ENCODE assay signal across 7 cellular contexts in the genomic region with DNA sequence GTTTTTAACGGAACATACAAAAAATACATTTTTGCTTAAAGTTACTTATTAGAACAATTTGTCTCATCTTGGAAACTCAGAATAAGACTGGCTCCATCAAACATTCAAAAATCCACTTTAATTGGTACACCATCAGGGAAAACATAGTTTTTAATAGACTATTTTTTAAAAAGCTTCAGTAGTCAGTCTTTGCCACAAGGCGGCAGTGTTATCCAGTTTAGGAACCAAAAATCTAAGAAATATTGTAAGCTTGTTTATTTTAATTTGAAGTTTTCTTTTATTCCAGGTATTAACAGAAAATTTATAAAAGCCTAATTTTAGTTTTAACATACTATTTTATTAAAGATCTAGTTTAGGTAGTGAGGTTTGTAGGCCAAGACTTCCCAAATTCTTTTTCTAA.
DNase-seq lines count a peak whose midpoint lies in the region; TF ChIP-seq lines count a peak whose summit lies in the region.

No MANE protein-coding gene starts in this region.

- H2AFZ ChIP-seq in neuronal stem cell (ENCODE audit: low read length): no peak overlapping the region

- H3K4me2 ChIP-seq in neuronal stem cell (ENCODE audit: insufficient read depth, low read length, poor library complexity, severe bottlenecking): no peak overlapping the region

- no peak overlapping the region for H3K4ac ChIP-seq in neuronal stem cell (ENCODE audit: low read length)

- H3K23ac ChIP-seq in neuronal stem cell (ENCODE audit: low read depth, low read length, poor library complexity): no peak overlapping the region

- no peak overlapping the region for H2BK5ac ChIP-seq in neuronal stem cell (ENCODE audit: low read length)

- H2BK120ac ChIP-seq in neuronal stem cell (ENCODE audit: low read depth, low read length): no peak overlapping the region

- H3K79me1 ChIP-seq in neuronal stem cell (ENCODE audit: low read depth, low read length): no peaks in the 10 kb centered on the region

- no CpG with 5 or more reads among the region's 2 CpGs for WGBS in neuronal stem cell (ENCODE audit: extremely low coverage in 2 of 2, insufficient read length in 2 of 2, insufficient replicate concordance in 1 of 2), 2 donors

- no peaks in the 10 kb centered on the region for H3K27me3 ChIP-seq in neuronal stem cell (ENCODE audit: control insufficient read depth in 3 of 3, insufficient read depth in 3 of 3, low read depth in 1 of 3, low read length in 3 of 3)

- no peaks in the 10 kb centered on the region for H3K4me1 ChIP-seq in neuronal stem cell (ENCODE audit: control insufficient read depth in 2 of 2, insufficient read depth in 1 of 2, low read depth in 1 of 2, low read length in 2 of 2)

- DNase-seq in GM03348 (ENCODE audit: low spot score) (peak; percentile 7), LNCaP clone FGC (ENCODE audit: low read depth) (no peak), cardiac fibroblast (ENCODE audit: low read depth in 2 of 2) (peak; percentile 19 to 25), neuronal stem cell (ENCODE audit: low spot score) (peak; percentile 0)
- DNase-seq in stimulated activated naive CD4-positive, alpha-beta T cell treated with Interleukin-2 at 50 U/mL for 16 hours (lab: John Stamatoyannopoulos, UW): no peak
- DNase-seq in stimulated activated CD4-positive, alpha-beta T cell treated with anti-CD3 and anti-CD28 coated beads, Interleukin-12 subunit alpha, Interleukin-12 subunit beta, amount 100 ng/mL, for 4 hours: no peak
- DNase-seq in activated CD4-positive, alpha-beta T cell treated with anti-CD3 and anti-CD28 coated beads for 1 hour: no peak

- no peak overlapping the region for H4K91ac ChIP-seq in neuronal stem cell (ENCODE audit: low read depth, low read length, poor library complexity)

- H4K8ac ChIP-seq in neuronal stem cell (ENCODE audit: low read depth, low read length): no peak overlapping the region

- H2AK5ac ChIP-seq in neuronal stem cell (ENCODE audit: low read depth, low read length): no peak overlapping the region

- H3K14ac ChIP-seq in neuronal stem cell (ENCODE audit: low read length): no peak overlapping the region

- H3K4me3 ChIP-seq in LNCaP clone FGC (ENCODE audit: low read depth, low read length): no peak overlapping the region
- H3K4me3 ChIP-seq in cardiac fibroblast (replicated peaks in 1 of 2; ENCODE audit: low read depth in 2 of 2, low read length in 2 of 2): no peak overlapping the region
- H3K4me3 ChIP-seq in neuronal stem cell (ENCODE audit: low read length in 2 of 2): no peak overlapping the region

- no peak overlapping the region for H2BK12ac ChIP-seq in neuronal stem cell (ENCODE audit: low read length)

- H3K9ac ChIP-seq in neuronal stem cell (ENCODE audit: low read depth, low read length, poor library complexity): no peak overlapping the region

- no peaks in the 10 kb centered on the region for H3K9me3 ChIP-seq in neuronal stem cell (replicated peaks in 1 of 2; ENCODE audit: control insufficient read depth in 2 of 2, insufficient read depth in 1 of 2, low read depth in 1 of 2, low read length in 2 of 2)

- H3K27ac ChIP-seq in neuronal stem cell (replicated peaks; ENCODE audit: low read length): no peak overlapping the region

- H3K18ac ChIP-seq in neuronal stem cell (ENCODE audit: low read length): no peak overlapping the region

- no peaks in the 10 kb centered on the region for H3K36me3 ChIP-seq in neuronal stem cell (replicated peaks in 1 of 2; ENCODE audit: control insufficient read depth in 2 of 2, insufficient read depth in 2 of 2, low read length in 2 of 2)

- H2BK15ac ChIP-seq in neuronal stem cell (ENCODE audit: low read length): no peak overlapping the region

- peak; percentile 44 for TF ChIP-seq CTCF in LNCaP clone FGC (IDR thresholded peaks at IDR 0.05; ENCODE audit: control insufficient read depth, extremely low read depth, insufficient read depth)
- peak; percentile 53 for TF ChIP-seq CTCF in cardiac fibroblast (IDR thresholded peaks at IDR 0.05; ENCODE audit: low read depth, low read length)

Comparison
In these comparisons a context has a peak if more than half of its experiments do, and no peak if none do; other contexts are left out.
1. DNase-seq: peak in GM03348 (single experiment), cardiac fibroblast (2 of 2) and neuronal stem cell (single experiment); none in LNCaP clone FGC (single experiment), stimulated activated naive CD4-positive, alpha-beta T cell treated with Interleukin-2 at 50 U/mL for 16 hours (single experiment), stimulated activated CD4-positive, alpha-beta T cell treated with anti-CD3 and anti-CD28 coated beads, Interleukin-12 subunit alpha, Interleukin-12 subunit beta, amount 100 ng/mL, for 4 hours (single experiment) and activated CD4-positive, alpha-beta T cell treated with anti-CD3 and anti-CD28 coated beads for 1 hour (single experiment).